Comparison of ENCODE assay signal across 28 cellular contexts in genomic region chr2:10271946-10272345, GRCh38. TPM values are rescaled to one million over a fixed set of nuclear protein-coding genes. Genes with fewer than 3 reads are reported as not detected.
DNase-seq lines count a peak whose midpoint lies in the region; ATAC-seq, FAIRE-seq and TF ChIP-seq lines count a peak whose summit lies in the region.
"Had no signal": no experiment of that assay in that cellular context is flagged by ENCODE, and none has a peak within 500 bp of the region (broad histone marks: within the 10 kb centered on the region; RNA-seq: fewer than 3 reads in every experiment).

No MANE protein-coding gene starts in this region.

- intact Hi-C loops in kidney (cut with DNase I) (no loop called here), spleen (cut with DNase I; ENCODE audit: low total_unique reads) (loop anchor here (10.0 kb wide), 1 partner anchor 133 kb away; no protein-coding TSS in a partner anchor)

- FAIRE-seq in kidney (lab: Jason Lieb, UNC): no peak
- FAIRE-seq: bronchial epithelial cell, endothelial cell of umbilical vein, GM12878 had no signal

- no peak for TF ChIP-seq EP300 in SK-N-SH (IDR thresholded peaks at IDR 0.05; ENCODE audit: borderline replicate concordance in 1 of 2, low read depth in 1 of 2, low read length in 1 of 2)

- WGBS in SK-N-SH (ENCODE audit: low lambda C conversion rate): 85% methylated on average over 6 of the region's 6 CpGs
- WGBS in spleen, 5 donors: 80 to 87% (median 82%) methylated on average over 6 of the region's 6 CpGs

- H3K9ac ChIP-seq in SK-N-SH: no peak overlapping the region
- H3K9ac ChIP-seq in kidney (ENCODE audit: low read length in 2 of 2): no peak overlapping the region

- no peaks in the 10 kb centered on the region for H3F3A ChIP-seq in SK-N-SH (replicated peaks; ENCODE audit: insufficient read depth)

- H2AFZ ChIP-seq in SK-N-SH (ENCODE audit: low read depth): no peak overlapping the region

- no peak for TF ChIP-seq CTCF in SK-N-SH (IDR thresholded peaks at IDR 0.05)
- no peak for TF ChIP-seq CTCF in kidney (IDR thresholded peaks at IDR 0.05; ENCODE audit: borderline replicate concordance, extremely low read depth, insufficient read depth)
- no peak for TF ChIP-seq CTCF in spleen (IDR thresholded peaks at IDR 0.05 in 8 of 11, conservative IDR thresholded peaks at IDR 0.05 in 3 of 11)
- TF ChIP-seq CTCF in GM10266 (IDR thresholded peaks at IDR 0.05; ENCODE audit: control insufficient read depth, insufficient read depth, low read depth, missing control alignments): no peak

- H3K27me3 Mint-ChIP-seq in stimulated activated naive CD8-positive, alpha-beta T cell treated with anti-CD3 and anti-CD28 coated beads, Interleukin-15, amount 100 ng/mL, for 72 hours: no peaks in the 10 kb centered on the region
- H3K27me3 Mint-ChIP-seq: T-helper 17 cell had no signal

- no peaks in the 10 kb centered on the region for H3K9me3 Mint-ChIP-seq in stimulated activated naive CD8-positive, alpha-beta T cell treated with anti-CD3 and anti-CD28 coated beads, Interleukin-15, amount 100 ng/mL, for 72 hours
- H3K9me3 Mint-ChIP-seq: nephron; stimulated activated memory B cell treated with anti-CD40 and anti-IgM and Interleukin-4, amounts not matched to agents 10 μg/mL and 1 μg/mL and 100 μg/mL, for 72 hours had no signal

- H3K27ac ChIP-seq in SK-N-SH (ENCODE audit: low read depth in 2 of 2, low read length in 1 of 2): no peak overlapping the region
- H3K27ac ChIP-seq in kidney (ENCODE audit: low read depth in 2 of 2, low read length in 2 of 2): no peak overlapping the region
- H3K27ac ChIP-seq in spleen: no peak overlapping the region
- H3K27ac ChIP-seq: 22Rv1, heart left ventricle, SJSA1, thoracic aorta had no signal

- H3K4me1 ChIP-seq in SK-N-SH (ENCODE audit: control insufficient read depth in 1 of 2, insufficient read depth in 2 of 2, low read depth in 1 of 2, low read length in 1 of 2) (peaks cover 0 to 7% of the 10 kb centered on the region in 2 experiments; a peak in 1 of 4 replicates), kidney (ENCODE audit: control insufficient read depth in 1 of 2, insufficient read depth in 1 of 2, low read depth in 1 of 2, low read length in 2 of 2) (peaks cover 0 to 16% of the 10 kb centered on the region in 2 donors), spleen (peaks cover 0 to 26% (median 10%) of the 10 kb centered on the region in 6 donors)

- no peaks in the 10 kb centered on the region for H3K9me3 ChIP-seq in SK-N-SH
- no peaks in the 10 kb centered on the region for H3K9me3 ChIP-seq in kidney (ENCODE audit: control insufficient read depth in 1 of 2, low read length in 2 of 2)
- no peaks in the 10 kb centered on the region for H3K9me3 ChIP-seq in spleen
- H3K9me3 ChIP-seq: heart left ventricle, SJSA1, thoracic aorta had no signal

- H3K27me3 ChIP-seq in SK-N-SH (ENCODE audit: insufficient read depth) (no peaks in the 10 kb centered on the region), spleen (replicated peaks in 1 of 7) (peaks cover 0 to 11% (median 0%) of the 10 kb centered on the region in 7 donors)
- H3K27me3 ChIP-seq: heart left ventricle, SJSA1 had no signal

- H4K20me1 ChIP-seq in SK-N-SH (ENCODE audit: insufficient read depth): no peaks in the 10 kb centered on the region

- no peak overlapping the region for H3K4me2 ChIP-seq in SK-N-SH

- no peak for TF ChIP-seq POLR2A in spleen (IDR thresholded peaks at IDR 0.05)

- no peak overlapping the region for H3K4me3 Mint-ChIP-seq in stimulated activated naive CD8-positive, alpha-beta T cell treated with anti-CD3 and anti-CD28 coated beads, Interleukin-15, amount 100 ng/mL, for 72 hours
- H3K4me3 Mint-ChIP-seq: nephron; stimulated activated memory B cell treated with anti-CD40 and anti-IgM and Interleukin-4, amounts not matched to agents 10 μg/mL and 1 μg/mL and 100 μg/mL, for 72 hours; T-helper 17 cell had no signal

- H3K36me3 ChIP-seq in SK-N-SH (replicated peaks in 1 of 2; ENCODE audit: control insufficient read depth in 1 of 2, insufficient read depth in 2 of 2, low read length in 1 of 2): no peaks in the 10 kb centered on the region
- H3K36me3 ChIP-seq in kidney (ENCODE audit: control insufficient read depth in 1 of 2, insufficient read depth in 2 of 2, low read length in 2 of 2): no peaks in the 10 kb centered on the region
- no peaks in the 10 kb centered on the region for H3K36me3 ChIP-seq in spleen
- H3K36me3 ChIP-seq: heart left ventricle, SJSA1, thoracic aorta had no signal

- peaks cover 22% of the 10 kb centered on the region for H3K4me1 Mint-ChIP-seq in stimulated activated naive CD8-positive, alpha-beta T cell treated with anti-CD3 and anti-CD28 coated beads, Interleukin-15, amount 100 ng/mL, for 72 hours
- H3K4me1 Mint-ChIP-seq: nephron had no signal

- peak; percentile 37 for DNase-seq in SK-N-SH
- peak; percentile 62 for DNase-seq in RPMI7951 (ENCODE audit: low read depth)
- peak; percentile 46 for DNase-seq in kidney
- DNase-seq in spleen: peak; percentile 72
- DNase-seq in KG1 (lab: John Stamatoyannopoulos, UW): no peak
- no peak for DNase-seq in GM10266 (ENCODE audit: extremely low spot score)
- no peak for DNase-seq in stimulated activated naive CD8-positive, alpha-beta T cell treated with anti-CD3 and anti-CD28 coated beads, Interleukin-15, amount 100 ng/mL, for 72 hours
- DNase-seq: activated CD8-positive, alpha-beta memory T cell treated with anti-CD3 and anti-CD28 coated beads, Interleukin-2, amount 50 U/mL, for 4 hours; activated gamma-delta T cell; DMS79 treated with DMSO at 0.1 percent for 48 hours; heart left ventricle; left ventricle myocardium superior; NCI-H1092 treated with DMSO at 0.1 percent for 48 hours; NCI-H2029 treated with DMSO at 0.1 percent for 48 hours; NCI-H446; NK-92 treated with Interleukin-12 subunit alpha and Interleukin-12 subunit beta, amount 100 ng/mL, for 24 hours; T-helper 17 cell had no signal

- H3K4me3 ChIP-seq in SK-N-SH (ENCODE audit: low read depth in 2 of 2, low read length in 1 of 2) (no peak overlapping the region), kidney (ENCODE audit: low read length in 2 of 2) (no peak overlapping the region), spleen (no peak overlapping the region)
- H3K4me3 ChIP-seq: GM12878, heart left ventricle, SJSA1, thoracic aorta had no signal

- CTCF ChIA-PET in SK-N-SH (lab: Yijun Ruan, JAX): interaction anchor here (2.0 to 2.6 kb wide), 2 partner anchors 137 to 163 kb away, joined by 8 to 14 read pairs; no protein-coding TSS in a partner anchor

- POLR2A ChIA-PET in SK-N-SH (lab: Yijun Ruan, JAX): no interaction called here

- H3K79me2 ChIP-seq in SK-N-SH (ENCODE audit: insufficient read depth): no peaks in the 10 kb centered on the region

- ATAC-seq in SK-N-SH treated with all-trans-retinoic acid at 6 μM for 48 hours: no peak
- no peak for ATAC-seq in stimulated activated naive CD8-positive, alpha-beta T cell treated with anti-CD3 and anti-CD28 coated beads, Interleukin-15, amount 100 ng/mL, for 72 hours
- ATAC-seq: GM12878; heart left ventricle; left ventricle myocardium superior; Panc1; stimulated activated memory B cell treated with anti-CD40 and anti-IgM and Interleukin-4, amounts not matched to agents 10 μg/mL and 1 μg/mL and 100 μg/mL, for 72 hours; T-helper 17 cell had no signal

- TF ChIP-seq RAD21 in SK-N-SH (IDR thresholded peaks at IDR 0.05; ENCODE audit: low read length): no peak

- H3K9me2 ChIP-seq in SK-N-SH: no peaks in the 10 kb centered on the region

- H3K27ac Mint-ChIP-seq in stimulated activated naive CD8-positive, alpha-beta T cell treated with anti-CD3 and anti-CD28 coated beads, Interleukin-15, amount 100 ng/mL, for 72 hours: no peak overlapping the region
- H3K27ac Mint-ChIP-seq: nephron; progenitor cell of endocrine pancreas; stimulated activated memory B cell treated with anti-CD40 and anti-IgM and Interleukin-4, amounts not matched to agents 10 μg/mL and 1 μg/mL and 100 μg/mL, for 72 hours; T-helper 17 cell had no signal

TF ChIP-seq in SK-N-SH, 30 proteins besides CTCF, POLR2A, EP300 and RAD21 (continues in another document):
- TF ChIP-seq ZBTB33 (IDR thresholded peaks at IDR 0.05; ENCODE audit: borderline replicate concordance, low read depth) (no peak), FOXJ3 (CRISPR knock-in tag; IDR thresholded peaks at IDR 0.05) (no peak)

TF ChIP-seq in SK-N-SH treated with all-trans-retinoic acid at 6 μM for 48 hours, 23 proteins besides CTCF, POLR2A, EP300 and RAD21 (continues in another document):
- no peak for TF ChIP-seq TOX (CRISPR knock-in tag; IDR thresholded peaks at IDR 0.05; ENCODE audit: borderline replicate concordance)
- no peak for TF ChIP-seq ISL1 (CRISPR knock-in tag; IDR thresholded peaks at IDR 0.05)
- no peak for TF ChIP-seq PATZ1 (CRISPR knock-in tag; IDR thresholded peaks at IDR 0.05; ENCODE audit: borderline replicate concordance)
- TF ChIP-seq ZNF70 (CRISPR knock-in tag; IDR thresholded peaks at IDR 0.05): no peak
- TF ChIP-seq TCF4 (CRISPR knock-in tag; IDR thresholded peaks at IDR 0.05; ENCODE audit: borderline replicate concordance): no peak
- no peak for TF ChIP-seq ZNF8 (CRISPR knock-in tag; IDR thresholded peaks at IDR 0.05)
- TF ChIP-seq OSR1 (CRISPR knock-in tag; IDR thresholded peaks at IDR 0.05): no peak
- TF ChIP-seq ARNTL (CRISPR knock-in tag; IDR thresholded peaks at IDR 0.05; ENCODE audit: borderline replicate concordance, low read depth): no peak
- no peak for TF ChIP-seq ZFP30 (CRISPR knock-in tag; IDR thresholded peaks at IDR 0.05)

RNA-seq across cellular contexts. Expression of gene HPCAL1, which starts 30.8 kb away (rescaled TPM):
- polyA plus RNA-seq in SK-N-SH (2012; rRNA removed) (34.6 and 77.0 TPM in 2 replicates), kidney (ENCODE audit: insufficient read depth, low read depth, low replicate concordance) (121 TPM), spleen (10 to 100 TPM; 41.9 to 58.5 (median 57.9) TPM)
- polyA plus RNA-seq in SK-N-SH (2012; cell fraction: cytosol; rRNA removed): 42.6 and 64.9 TPM in 2 replicates
- polyA plus RNA-seq in SK-N-SH (2012; cell fraction: nucleus; rRNA removed): 45.4 and 53.6 TPM in 2 replicates
- total RNA-seq in RPMI7951 (2014; rRNA removed; shearing (Covaris generic)): 273 and 343 TPM in 2 replicates
- total RNA-seq in kidney (47.3 TPM), spleen (10 to 100 TPM; 42.3 to 80.6 (median 57.5) TPM)

Comparison
In these comparisons a context has a peak if more than half of its experiments do, and no peak if none do; other contexts are left out.
1. DNase-seq: peak in SK-N-SH (single experiment), RPMI7951 (single experiment), kidney (single experiment) and spleen (single experiment); none in KG1 (single experiment), GM10266 (single experiment) and stimulated activated naive CD8-positive, alpha-beta T cell treated with anti-CD3 and anti-CD28 coated beads, Interleukin-15, amount 100 ng/mL, for 72 hours (0 of 2).